ENCODE assay signal across 19 cellular contexts in genomic region chr17:82452162-82452561, GRCh38. TPM values are rescaled to one million over a fixed set of nuclear protein-coding genes. Genes with fewer than 3 reads are reported as not detected.
DNase-seq lines count a peak whose midpoint lies in the region; ATAC-seq and TF ChIP-seq lines count a peak whose summit lies in the region.
"Had no signal": no experiment of that assay in that cellular context is flagged by ENCODE, and none has a peak within 500 bp of the region (broad histone marks: within the 10 kb centered on the region; RNA-seq: fewer than 3 reads in every experiment).

No MANE protein-coding gene starts in this region.

- peak overlapping the region; percentile 97 to 99 (median 98) for H3K27ac Mint-ChIP-seq in CD4-positive, CD25-positive, alpha-beta regulatory T cell
- H3K27ac Mint-ChIP-seq in CD8-positive, alpha-beta memory T cell: peak overlapping the region in 5 of 8 donors; percentile 6 to 98 (median 73)
- H3K27ac Mint-ChIP-seq in activated naive CD8-positive, alpha-beta T cell treated with anti-CD3 and anti-CD28 coated beads, Interleukin-2, amount 10 ng/mL, durations not matched to agents 7 days and 5 days: peak overlapping the region; percentile 97
- H3K27ac Mint-ChIP-seq in nephron: peak overlapping the region in 2 of 3 experiments; percentile 5 to 52

- TF ChIP-seq CTCF in nephron (IDR thresholded peaks at IDR 0.05; ENCODE audit: unreplicated experiment in 3 of 3): no peak

- peak overlapping the region; percentile 44 to 99 (median 75) for H3K4me3 Mint-ChIP-seq in CD4-positive, CD25-positive, alpha-beta regulatory T cell
- H3K4me3 Mint-ChIP-seq in CD8-positive, alpha-beta memory T cell: peak overlapping the region in 5 of 7 donors; percentile 34 to 88 (median 43)
- H3K4me3 Mint-ChIP-seq in activated naive CD8-positive, alpha-beta T cell treated with anti-CD3 and anti-CD28 coated beads, Interleukin-2, amount 10 ng/mL, durations not matched to agents 7 days and 5 days: peak overlapping the region; percentile 96
- H3K4me3 Mint-ChIP-seq in nephron: peak overlapping the region; percentile 63 to 91 (median 89)

- DNase-seq in CD4-positive, CD25-positive, alpha-beta regulatory T cell: no peak
- no peak for DNase-seq in CD8-positive, alpha-beta memory T cell
- no peak for DNase-seq in activated naive CD8-positive, alpha-beta T cell treated with anti-CD3 and anti-CD28 coated beads, Interleukin-2, amount 10 ng/mL, durations not matched to agents 7 days and 5 days
- DNase-seq in SHP77 (lab: John Stamatoyannopoulos, UW): no peak
- DNase-seq in NCI-H446 (lab: John Stamatoyannopoulos, UW): no peak
- DNase-seq in NCI-H2196 (lab: John Stamatoyannopoulos, UW; ENCODE audit: unreplicated experiment): no peak
- DNase-seq: activated CD4-positive, alpha-beta T cell treated with anti-CD3 and anti-CD28 coated beads for 48 hours; activated effector memory CD4-positive, alpha-beta T cell treated with anti-CD3 and anti-CD28 coated beads, Interleukin-2, amount 50 U/mL, for 16 hours; BE2C; DMS53; effector CD4-positive, alpha-beta T cell; heart left ventricle; NCI-H146; NCI-H226; sigmoid colon; stimulated activated CD4-positive, alpha-beta T cell treated with anti-CD3 and anti-CD28 coated beads, Interleukin-4, amount 100 ng/mL, for 1 hour had no signal

- POLR2A ChIA-PET in CD8-positive, alpha-beta memory T cell (lab: Charles Lee): interaction anchor here (0.6 to 0.7 kb wide), 2 partner anchors 11 to 597 kb away, joined by 3 to 5 read pairs; no protein-coding TSS in a partner anchor
- POLR2A ChIA-PET in activated naive CD8-positive, alpha-beta T cell treated with anti-CD3 and anti-CD28 coated beads, Interleukin-2, amount 10 ng/mL, durations not matched to agents 7 days and 5 days (lab: Charles Lee): no interaction called here

- no peaks in the 10 kb centered on the region for H3K36me3 Mint-ChIP-seq in CD4-positive, CD25-positive, alpha-beta regulatory T cell
- peaks cover 0 to 17% (median 0%) of the 10 kb centered on the region in 3 donors for H3K36me3 Mint-ChIP-seq in CD8-positive, alpha-beta memory T cell
- peaks cover 21% of the 10 kb centered on the region for H3K36me3 Mint-ChIP-seq in activated naive CD8-positive, alpha-beta T cell treated with anti-CD3 and anti-CD28 coated beads, Interleukin-2, amount 10 ng/mL, durations not matched to agents 7 days and 5 days
- no peaks in the 10 kb centered on the region for H3K36me3 Mint-ChIP-seq in nephron (ENCODE audit: low read depth)

- H3K4me3 ChIP-seq in CD4-positive, CD25-positive, alpha-beta regulatory T cell (ENCODE audit: low read depth, low read length): no peak overlapping the region
- no peak overlapping the region for H3K4me3 ChIP-seq in CD8-positive, alpha-beta memory T cell (ENCODE audit: low read length)
- H3K4me3 ChIP-seq: cardiac muscle cell, heart left ventricle, sigmoid colon had no signal

- no peaks in the 10 kb centered on the region for H3K27me3 ChIP-seq in CD4-positive, CD25-positive, alpha-beta regulatory T cell (ENCODE audit: control insufficient read depth, insufficient read depth, low read length)
- H3K27me3 ChIP-seq in CD8-positive, alpha-beta memory T cell (ENCODE audit: insufficient read depth, low read length, poor library complexity, severe bottlenecking): no peaks in the 10 kb centered on the region
- H3K27me3 ChIP-seq: BE2C, cardiac muscle cell, heart left ventricle, sigmoid colon had no signal

- no peak overlapping the region for H3K27ac ChIP-seq in CD4-positive, CD25-positive, alpha-beta regulatory T cell (ENCODE audit: insufficient read depth, low read length, poor library complexity, severe bottlenecking)
- no peak overlapping the region for H3K27ac ChIP-seq in CD8-positive, alpha-beta memory T cell (ENCODE audit: low read depth, low read length)
- H3K27ac ChIP-seq: cardiac muscle cell had no signal

- no peaks in the 10 kb centered on the region for H3K9me3 Mint-ChIP-seq in CD4-positive, CD25-positive, alpha-beta regulatory T cell
- no peaks in the 10 kb centered on the region for H3K9me3 Mint-ChIP-seq in CD8-positive, alpha-beta memory T cell
- no peaks in the 10 kb centered on the region for H3K9me3 Mint-ChIP-seq in activated naive CD8-positive, alpha-beta T cell treated with anti-CD3 and anti-CD28 coated beads, Interleukin-2, amount 10 ng/mL, durations not matched to agents 7 days and 5 days
- H3K9me3 Mint-ChIP-seq in nephron: peaks cover 7% of the 10 kb centered on the region

- H3K9me3 ChIP-seq in CD4-positive, CD25-positive, alpha-beta regulatory T cell (ENCODE audit: control insufficient read depth in 2 of 2, low read length in 2 of 2): no peaks in the 10 kb centered on the region
- no peaks in the 10 kb centered on the region for H3K9me3 ChIP-seq in CD8-positive, alpha-beta memory T cell (ENCODE audit: low read length)
- H3K9me3 ChIP-seq: BE2C, heart left ventricle, sigmoid colon had no signal

- H3K27me3 Mint-ChIP-seq in CD4-positive, CD25-positive, alpha-beta regulatory T cell: peaks cover 6% of the 10 kb centered on the region
- no peaks in the 10 kb centered on the region for H3K27me3 Mint-ChIP-seq in CD8-positive, alpha-beta memory T cell
- no peaks in the 10 kb centered on the region for H3K27me3 Mint-ChIP-seq in activated naive CD8-positive, alpha-beta T cell treated with anti-CD3 and anti-CD28 coated beads, Interleukin-2, amount 10 ng/mL, durations not matched to agents 7 days and 5 days
- no peaks in the 10 kb centered on the region for H3K27me3 Mint-ChIP-seq in nephron (ENCODE audit: low read depth)

- ATAC-seq in CD4-positive, CD25-positive, alpha-beta regulatory T cell (ENCODE audit: low read depth in 2 of 2): no peak
- no peak for ATAC-seq in activated naive CD8-positive, alpha-beta T cell treated with anti-CD3 and anti-CD28 coated beads, Interleukin-2, amount 10 ng/mL, durations not matched to agents 7 days and 5 days (ENCODE audit: low read depth)
- ATAC-seq: HCT116, heart left ventricle had no signal

- CTCF ChIA-PET in CD8-positive, alpha-beta memory T cell (lab: Charles Lee): no interaction called here

- H3K4me1 ChIP-seq in CD4-positive, CD25-positive, alpha-beta regulatory T cell (ENCODE audit: control insufficient read depth, insufficient read depth, low read length, poor library complexity, severe bottlenecking): peaks cover 34% of the 10 kb centered on the region
- peaks cover 33% of the 10 kb centered on the region for H3K4me1 ChIP-seq in CD8-positive, alpha-beta memory T cell (ENCODE audit: insufficient read depth, low read length)
- H3K4me1 ChIP-seq: BE2C had no signal

- no peaks in the 10 kb centered on the region for H3K36me3 ChIP-seq in CD4-positive, CD25-positive, alpha-beta regulatory T cell (ENCODE audit: control insufficient read depth, insufficient read depth, low read length)
- H3K36me3 ChIP-seq in CD8-positive, alpha-beta memory T cell (ENCODE audit: insufficient read depth, low read length): no peaks in the 10 kb centered on the region
- H3K36me3 ChIP-seq: BE2C, cardiac muscle cell had no signal

- H3K4me1 Mint-ChIP-seq in CD4-positive, CD25-positive, alpha-beta regulatory T cell: peaks cover 13 to 38% (median 18%) of the 10 kb centered on the region in 4 donors
- peaks cover 32 to 38% (median 36%) of the 10 kb centered on the region in 3 donors for H3K4me1 Mint-ChIP-seq in CD8-positive, alpha-beta memory T cell
- H3K4me1 Mint-ChIP-seq in activated naive CD8-positive, alpha-beta T cell treated with anti-CD3 and anti-CD28 coated beads, Interleukin-2, amount 10 ng/mL, durations not matched to agents 7 days and 5 days: peaks cover 32% of the 10 kb centered on the region
- H3K4me1 Mint-ChIP-seq in nephron: peaks cover 21% of the 10 kb centered on the region

RNA-seq across cellular contexts. Expression of gene CYBC1, which starts 1.6 kb away (rescaled TPM):
- total RNA-seq in CD4-positive, CD25-positive, alpha-beta regulatory T cell: 155 TPM
- 100 to 1,000 TPM; 174 to 230 (median 203) TPM for polyA plus RNA-seq in CD4-positive, CD25-positive, alpha-beta regulatory T cell
- 100 to 1,000 TPM; 184 to 189 TPM for total RNA-seq in CD8-positive, alpha-beta memory T cell
- polyA plus RNA-seq in CD8-positive, alpha-beta memory T cell: 175 TPM
- total RNA-seq in activated naive CD8-positive, alpha-beta T cell treated with anti-CD3 and anti-CD28 coated beads, Interleukin-2, amount 10 ng/mL, durations not matched to agents 7 days and 5 days: 100 to 1,000 TPM; 301 to 323 TPM

RNA-seq across cellular contexts. Expression of gene NARF, which starts 6.4 kb away (rescaled TPM):
- 93.2 TPM for total RNA-seq in CD4-positive, CD25-positive, alpha-beta regulatory T cell
- polyA plus RNA-seq in CD4-positive, CD25-positive, alpha-beta regulatory T cell: 100 to 1,000 TPM in 3 of 4 donors, 10 to 100 TPM in 1; 97.0 to 141 (median 114) TPM
- total RNA-seq in CD8-positive, alpha-beta memory T cell: 10 to 100 TPM; 62.2 to 63.0 TPM
- polyA plus RNA-seq in CD8-positive, alpha-beta memory T cell: 95.3 TPM
- total RNA-seq in activated naive CD8-positive, alpha-beta T cell treated with anti-CD3 and anti-CD28 coated beads, Interleukin-2, amount 10 ng/mL, durations not matched to agents 7 days and 5 days: 100 to 1,000 TPM; 106 to 121 TPM

RNA-seq across cellular contexts. Expression of gene OGFOD3, which starts 33.8 kb away (rescaled TPM):
- 13.9 TPM for total RNA-seq in CD4-positive, CD25-positive, alpha-beta regulatory T cell
- polyA plus RNA-seq in CD4-positive, CD25-positive, alpha-beta regulatory T cell: 10 to 100 TPM; 20.5 to 32.9 (median 24.6) TPM
- total RNA-seq in CD8-positive, alpha-beta memory T cell: 10 to 100 TPM; 27.9 to 28.4 TPM
- 29.9 TPM for polyA plus RNA-seq in CD8-positive, alpha-beta memory T cell
- total RNA-seq in activated naive CD8-positive, alpha-beta T cell treated with anti-CD3 and anti-CD28 coated beads, Interleukin-2, amount 10 ng/mL, durations not matched to agents 7 days and 5 days: 10 to 100 TPM; 24.4 to 27.4 TPM

RNA-seq across cellular contexts. Expression of gene HEXD, which starts 34.0 kb away (rescaled TPM):
- 42.8 TPM for total RNA-seq in CD4-positive, CD25-positive, alpha-beta regulatory T cell
- polyA plus RNA-seq in CD4-positive, CD25-positive, alpha-beta regulatory T cell: 10 to 100 TPM in 3 of 4 donors, 1 to 10 TPM in 1; 9.7 to 13.0 (median 11.3) TPM
- total RNA-seq in CD8-positive, alpha-beta memory T cell: 10 to 100 TPM; 29.6 to 30.4 TPM
- 10.6 TPM for polyA plus RNA-seq in CD8-positive, alpha-beta memory T cell
- 10 to 100 TPM; 84.1 to 84.8 TPM for total RNA-seq in activated naive CD8-positive, alpha-beta T cell treated with anti-CD3 and anti-CD28 coated beads, Interleukin-2, amount 10 ng/mL, durations not matched to agents 7 days and 5 days

Comparison
In these comparisons a context has a peak if more than half of its experiments do, and no peak if none do; other contexts are left out.
1. H3K27ac Mint-ChIP-seq: peak in every context shown above with its lines; median percentile 98 in CD4-positive, CD25-positive, alpha-beta regulatory T cell; 97 in activated naive CD8-positive, alpha-beta T cell treated with anti-CD3 and anti-CD28 coated beads, Interleukin-2, amount 10 ng/mL, durations not matched to agents 7 days and 5 days; 73 in CD8-positive, alpha-beta memory T cell; 28 in nephron.
2. H3K4me3 Mint-ChIP-seq: peak in every context shown above with its lines; median percentile 96 in activated naive CD8-positive, alpha-beta T cell treated with anti-CD3 and anti-CD28 coated beads, Interleukin-2, amount 10 ng/mL, durations not matched to agents 7 days and 5 days; 89 in nephron; 75 in CD4-positive, CD25-positive, alpha-beta regulatory T cell; 43 in CD8-positive, alpha-beta memory T cell.